ENCODE assay signal across 9 cellular contexts in the genomic region with DNA sequence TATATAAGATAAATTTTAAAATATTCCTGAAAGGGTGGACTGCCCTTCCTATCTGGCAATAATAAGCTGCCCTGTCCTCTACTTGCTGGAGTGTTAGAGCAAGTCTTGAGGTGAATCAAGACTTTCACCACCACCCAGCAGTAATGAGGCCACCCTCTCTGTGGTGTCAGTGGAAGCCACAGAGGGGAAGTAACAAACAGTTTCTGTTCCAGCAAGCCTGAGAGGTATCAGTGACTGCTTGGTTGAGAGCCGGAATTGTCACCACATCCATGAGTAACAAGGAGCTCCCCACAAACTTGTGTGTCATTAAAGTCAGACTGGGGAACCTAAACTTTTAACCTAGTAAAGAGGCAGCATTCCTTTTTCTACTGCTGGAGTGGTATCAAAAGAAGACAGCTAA.
DNase-seq lines count a peak whose midpoint lies in the region; ATAC-seq and TF ChIP-seq lines count a peak whose summit lies in the region.
"Had no signal": no experiment of that assay in that cellular context is flagged by ENCODE, and none has a peak within 500 bp of the region (broad histone marks: within the 10 kb centered on the region; RNA-seq: fewer than 3 reads in every experiment).

No MANE protein-coding gene starts in this region.

- H3K4me3 ChIP-seq in PC-3 (ENCODE audit: low read length): no peak overlapping the region

- no peak overlapping the region for H3K4me3 Mint-ChIP-seq in activated naive CD4-positive, alpha-beta T cell treated with anti-CD3 and anti-CD28 coated beads for 36 hours
- H3K4me3 Mint-ChIP-seq in stimulated activated effector memory CD8-positive, alpha-beta T cell treated with anti-CD3 and anti-CD28 coated beads, Interleukin-12 subunit alpha, Interleukin-12 subunit beta, amount 100 ng/mL, for 72 hours: no peak overlapping the region
- H3K4me3 Mint-ChIP-seq in nephron progenitor cell: no peak overlapping the region

- peak; percentile 4 for DNase-seq in activated naive CD4-positive, alpha-beta T cell treated with anti-CD3 and anti-CD28 coated beads for 36 hours
- DNase-seq in activated naive CD4-positive, alpha-beta T cell (lab: John Stamatoyannopoulos, UW): no peak
- DNase-seq in PC-3: peak; percentile 7
- no peak for DNase-seq in stimulated activated effector memory CD8-positive, alpha-beta T cell treated with anti-CD3 and anti-CD28 coated beads, Interleukin-12 subunit alpha, Interleukin-12 subunit beta, amount 100 ng/mL, for 72 hours (ENCODE audit: low spot score in 2 of 2)
- DNase-seq in SW 1271 (lab: John Stamatoyannopoulos, UW): no peak
- DNase-seq in NCI-H510A treated with DMSO at 0.1 percent for 48 hours (lab: John Stamatoyannopoulos, UW): no peak
- DNase-seq in nephron progenitor cell: no peak
- DNase-seq: SHP77 had no signal

- no peaks in the 10 kb centered on the region for H3K4me1 Mint-ChIP-seq in activated naive CD4-positive, alpha-beta T cell treated with anti-CD3 and anti-CD28 coated beads for 36 hours (ENCODE audit: low read depth)
- no peaks in the 10 kb centered on the region for H3K4me1 Mint-ChIP-seq in stimulated activated effector memory CD8-positive, alpha-beta T cell treated with anti-CD3 and anti-CD28 coated beads, Interleukin-12 subunit alpha, Interleukin-12 subunit beta, amount 100 ng/mL, for 72 hours
- no peaks in the 10 kb centered on the region for H3K4me1 Mint-ChIP-seq in nephron progenitor cell

- no peak overlapping the region for H2AFZ ChIP-seq in PC-3 (ENCODE audit: low read length)

- H3K4me1 ChIP-seq in PC-3 (ENCODE audit: insufficient read depth, low read length): peaks cover 3% of the 10 kb centered on the region; the same call in 1 of the 2 replicates

- peak; percentile 90 for ATAC-seq in HG03039 (IDR thresholded peaks at IDR 0.05; ENCODE audit: unreplicated experiment)
- ATAC-seq in PC-3: no peak
- peak; percentile 95 for ATAC-seq in stimulated activated effector memory CD8-positive, alpha-beta T cell treated with anti-CD3 and anti-CD28 coated beads, Interleukin-12 subunit alpha, Interleukin-12 subunit beta, amount 100 ng/mL, for 72 hours

- CTCF ChIA-PET in activated naive CD4-positive, alpha-beta T cell treated with anti-CD3 and anti-CD28 coated beads for 36 hours (lab: Charles Lee): no interaction called here
- CTCF ChIA-PET in PC-3 (lab: Charles Lee): no interaction called here

- no peaks in the 10 kb centered on the region for H3K36me3 ChIP-seq in PC-3 (ENCODE audit: low read depth, low read length)

- H3K27me3 ChIP-seq in PC-3 (ENCODE audit: low read length): no peaks in the 10 kb centered on the region

- H4K20me1 ChIP-seq in PC-3 (ENCODE audit: low read length): no peaks in the 10 kb centered on the region

- H3K27ac ChIP-seq in PC-3 (ENCODE audit: low read length): no peak overlapping the region

- POLR2A ChIA-PET in PC-3 (lab: Charles Lee; ENCODE audit: unreplicated experiment): no interaction called here

- H3K79me2 ChIP-seq in PC-3 (ENCODE audit: low read length): no peaks in the 10 kb centered on the region

- no peaks in the 10 kb centered on the region for H3F3A ChIP-seq in PC-3 (ENCODE audit: low read length, unreplicated experiment)

- no peak overlapping the region for H3K4me2 ChIP-seq in PC-3 (ENCODE audit: low read length)

- H3K9me3 Mint-ChIP-seq in activated naive CD4-positive, alpha-beta T cell treated with anti-CD3 and anti-CD28 coated beads for 36 hours: peaks cover 5% of the 10 kb centered on the region
- peaks cover 8% of the 10 kb centered on the region for H3K9me3 Mint-ChIP-seq in stimulated activated effector memory CD8-positive, alpha-beta T cell treated with anti-CD3 and anti-CD28 coated beads, Interleukin-12 subunit alpha, Interleukin-12 subunit beta, amount 100 ng/mL, for 72 hours
- no peaks in the 10 kb centered on the region for H3K9me3 Mint-ChIP-seq in nephron progenitor cell

- H3K9me3 ChIP-seq in PC-3 (ENCODE audit: low read length): no peaks in the 10 kb centered on the region

- intact Hi-C loops in activated naive CD4-positive, alpha-beta T cell treated with anti-CD3 and anti-CD28 coated beads for 36 hours (cut with micrococcal nuclease): no loop called here
- intact Hi-C loops in PC-3 (cut with micrococcal nuclease): loop anchor here (5.0 to 10.0 kb wide), 2 partner anchors 319 to 531 kb away; a partner anchor contains a TSS

- no TSS peak for BruUV-seq in PC-3 (replicated peaks; lab: Mats Ljungman, UMichigan)

- TF ChIP-seq CTCF in PC-3 (conservative IDR thresholded peaks at IDR 0.05; ENCODE audit: low read depth, low read length): no peak
- TF ChIP-seq CTCF in nephron progenitor cell (IDR thresholded peaks at IDR 0.05): no peak

- H3K9ac ChIP-seq in PC-3 (ENCODE audit: low read length): no peak overlapping the region

- H3K27ac Mint-ChIP-seq in activated naive CD4-positive, alpha-beta T cell treated with anti-CD3 and anti-CD28 coated beads for 36 hours: no peak overlapping the region
- no peak overlapping the region for H3K27ac Mint-ChIP-seq in stimulated activated effector memory CD8-positive, alpha-beta T cell treated with anti-CD3 and anti-CD28 coated beads, Interleukin-12 subunit alpha, Interleukin-12 subunit beta, amount 100 ng/mL, for 72 hours
- no peak overlapping the region for H3K27ac Mint-ChIP-seq in nephron progenitor cell

- no peaks in the 10 kb centered on the region for H3K36me3 Mint-ChIP-seq in activated naive CD4-positive, alpha-beta T cell treated with anti-CD3 and anti-CD28 coated beads for 36 hours (ENCODE audit: low read depth)
- H3K36me3 Mint-ChIP-seq in stimulated activated effector memory CD8-positive, alpha-beta T cell treated with anti-CD3 and anti-CD28 coated beads, Interleukin-12 subunit alpha, Interleukin-12 subunit beta, amount 100 ng/mL, for 72 hours: no peaks in the 10 kb centered on the region
- no peaks in the 10 kb centered on the region for H3K36me3 Mint-ChIP-seq in nephron progenitor cell (ENCODE audit: low read depth)

- H3K27me3 Mint-ChIP-seq in activated naive CD4-positive, alpha-beta T cell treated with anti-CD3 and anti-CD28 coated beads for 36 hours (ENCODE audit: low read depth): no peaks in the 10 kb centered on the region
- H3K27me3 Mint-ChIP-seq in nephron progenitor cell (ENCODE audit: low read depth, poor library complexity): no peaks in the 10 kb centered on the region

- H3K9me2 ChIP-seq in PC-3 (replicated peaks; ENCODE audit: low read length): no peaks in the 10 kb centered on the region

Comparison
In these comparisons a context has a peak if more than half of its experiments do, and no peak if none do; other contexts are left out.
1. DNase-seq: peak in activated naive CD4-positive, alpha-beta T cell treated with anti-CD3 and anti-CD28 coated beads for 36 hours (single experiment) and PC-3 (single experiment); none in activated naive CD4-positive, alpha-beta T cell (0 of 4), stimulated activated effector memory CD8-positive, alpha-beta T cell treated with anti-CD3 and anti-CD28 coated beads, Interleukin-12 subunit alpha, Interleukin-12 subunit beta, amount 100 ng/mL, for 72 hours (0 of 2), SW 1271 (0 of 2), NCI-H510A treated with DMSO at 0.1 percent for 48 hours (single experiment) and nephron progenitor cell (single experiment).